ENCODE assay signal across 8 cellular contexts in the genomic region with DNA sequence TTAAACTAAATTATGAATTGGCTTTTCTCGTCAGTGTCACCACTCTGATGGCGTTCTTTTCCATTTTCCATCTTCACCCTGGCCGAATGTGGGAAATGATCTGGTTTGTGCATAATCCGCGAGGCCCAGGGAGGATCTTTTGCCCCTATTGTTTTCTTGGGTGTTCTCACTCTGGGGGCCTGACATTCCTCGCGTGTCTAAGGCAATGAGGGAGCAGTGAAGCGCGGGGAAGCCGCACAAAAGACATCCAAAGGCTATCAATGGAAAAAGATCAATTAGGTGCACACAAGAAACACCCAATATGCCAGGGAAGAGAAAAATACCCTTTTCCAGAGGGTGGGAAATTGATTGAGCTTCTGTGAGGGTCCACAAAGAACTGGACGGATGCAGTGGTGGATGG. TPM values are rescaled to one million over a fixed set of nuclear protein-coding genes. Genes with fewer than 3 reads are reported as not detected.
DNase-seq lines count a peak whose midpoint lies in the region; FAIRE-seq and TF ChIP-seq lines count a peak whose summit lies in the region.

No MANE protein-coding gene starts in this region.

- H3K9me3 Mint-ChIP-seq in activated CD4-positive, alpha-beta T cell treated with anti-CD3 and anti-CD28 coated beads, Interleukin-2, amount 10 ng/mL, durations not matched to agents 24 days and 14 days: no peaks in the 10 kb centered on the region

- H3K27me3 ChIP-seq in ascending aorta (no peaks in the 10 kb centered on the region), layer of hippocampus (ENCODE audit: control insufficient read depth, insufficient read depth, low read length) (no peaks in the 10 kb centered on the region)

- peaks cover 0 to 5% of the 10 kb centered on the region in 2 donors for H3K4me1 ChIP-seq in ascending aorta

- TF ChIP-seq CTCF in ascending aorta (IDR thresholded peaks at IDR 0.05): no peak

- H3K36me3 Mint-ChIP-seq in activated CD4-positive, alpha-beta T cell treated with anti-CD3 and anti-CD28 coated beads, Interleukin-2, amount 10 ng/mL, durations not matched to agents 24 days and 14 days (ENCODE audit: low read depth): no peaks in the 10 kb centered on the region

- H3K4me1 Mint-ChIP-seq in activated CD4-positive, alpha-beta T cell treated with anti-CD3 and anti-CD28 coated beads, Interleukin-2, amount 10 ng/mL, durations not matched to agents 24 days and 14 days: peaks cover 19% of the 10 kb centered on the region

- peaks cover 76% of the 10 kb centered on the region for H3K27me3 Mint-ChIP-seq in activated CD4-positive, alpha-beta T cell treated with anti-CD3 and anti-CD28 coated beads, Interleukin-2, amount 10 ng/mL, durations not matched to agents 24 days and 14 days

- peak overlapping the region; percentile 87 to 98 for H3K4me3 ChIP-seq in ascending aorta

- H3K36me3 ChIP-seq in ascending aorta: no peaks in the 10 kb centered on the region

- TF ChIP-seq POLR2A in GM12891 (IDR thresholded peaks at IDR 0.05; ENCODE audit: low read depth, low read length): no peak

- DNase-seq in activated CD4-positive, alpha-beta T cell treated with anti-CD3 and anti-CD28 coated beads, Interleukin-2, amount 10 ng/mL, durations not matched to agents 24 days and 14 days: no peak
- DNase-seq in activated CD4-positive, alpha-beta T cell treated with anti-CD3 and anti-CD28 coated beads for 1 hour: no peak
- DNase-seq in ascending aorta (ENCODE audit: low spot score in 2 of 2) (no peak), NCI-H2029 treated with DMSO at 0.1 percent for 48 hours (lab: John Stamatoyannopoulos, UW) (no peak), urothelium cell line (ENCODE audit: low spot score) (no peak), GM12891 (ENCODE audit: insufficient read length, low spot score) (no peak)

- intact Hi-C loops in activated CD4-positive, alpha-beta T cell treated with anti-CD3 and anti-CD28 coated beads, Interleukin-2, amount 10 ng/mL, durations not matched to agents 24 days and 14 days (cut with micrococcal nuclease): loop anchor here (2.0 to 5.0 kb wide), 5 partner anchors 105 to 914 kb away; partner anchors contain the start of genes ARPC5, SMG7 and TSEN15
- intact Hi-C loops in ascending aorta (cut with DNase I): loop anchor here (5.0 to 10.0 kb wide), 6 partner anchors 121 to 914 kb away; partner anchors contain the start of genes ARPC5, SMG7, SWT1 and TRMT1L

- FAIRE-seq in urothelium cell line (lab: Jason Lieb, UNC): no peak
- FAIRE-seq in GM12891 (lab: Jason Lieb, UNC): no peak

- H3K9me3 ChIP-seq in ascending aorta: no peaks in the 10 kb centered on the region

- H3K4me3 Mint-ChIP-seq in activated CD4-positive, alpha-beta T cell treated with anti-CD3 and anti-CD28 coated beads, Interleukin-2, amount 10 ng/mL, durations not matched to agents 24 days and 14 days: peak overlapping the region; percentile 83

- H3K27ac Mint-ChIP-seq in activated CD4-positive, alpha-beta T cell treated with anti-CD3 and anti-CD28 coated beads, Interleukin-2, amount 10 ng/mL, durations not matched to agents 24 days and 14 days: no peak overlapping the region

- H3K27ac ChIP-seq in ascending aorta (peak overlapping the region; percentile 73 to 75), layer of hippocampus (ENCODE audit: low read depth, low read length) (peak overlapping the region; percentile 30), temporal lobe (ENCODE audit: low read depth, low read length) (peak overlapping the region; percentile 4)

TF ChIP-seq in GM12891, 5 proteins besides CTCF, POLR2A, EP300 and RAD21:
- TF ChIP-seq SPI1 (IDR thresholded peaks at IDR 0.05; ENCODE audit: low read depth, low read length): no peak

RNA-seq across cellular contexts. Expression of gene C1orf21, which starts 1.0 kb away (rescaled TPM):
- 1.8 and 2.5 TPM in 2 replicates for total RNA-seq in activated CD4-positive, alpha-beta T cell treated with anti-CD3 and anti-CD28 coated beads, Interleukin-2, amount 10 ng/mL, durations not matched to agents 24 days and 14 days
- 21.8 TPM for total RNA-seq in ascending aorta
- 25.8 TPM for total RNA-seq in temporal lobe
- polyA plus RNA-seq in GM12891 (2012; ENCODE audit: low read depth, missing spikeins): 0.09 TPM

Comparison
In these comparisons a context has a peak if more than half of its experiments do, and no peak if none do; other contexts are left out.
1. H3K27ac ChIP-seq: peak in every context shown above with its lines; median percentile 74 in ascending aorta; 30 in layer of hippocampus; 4 in temporal lobe.